Comparison of ENCODE assay signal across 15 cellular contexts in genomic region chr12:113940357-113940756, GRCh38.
"Had no signal": no experiment of that assay in that cellular context is flagged by ENCODE, and none has a peak within 500 bp of the region (broad histone marks: within the 10 kb centered on the region; RNA-seq: fewer than 3 reads in every experiment).

No MANE protein-coding gene starts in this region.

- DNase-seq: activated CD4-positive, alpha-beta T cell treated with anti-CD3 and anti-CD28 coated beads for 1 hour; activated CD4-positive, alpha-beta T cell treated with anti-CD3 and anti-CD28 coated beads, Interleukin-2, amount 50 U/mL, for 48 hours; activated CD8-positive, alpha-beta memory T cell treated with anti-CD3 and anti-CD28 coated beads, Interleukin-2, amount 10 ng/mL, durations not matched to agents 7 days and 5 days; activated gamma-delta T cell; activated T-cell treated with anti-CD3 and anti-CD28 coated beads, Interleukin-2, amount 50 U/mL, for 4 hours; brain microvascular endothelial cell; dermis blood vessel endothelial cell; mammary epithelial cell; pancreas; stimulated activated CD4-positive, alpha-beta T cell treated with anti-CD3 and anti-CD28 coated beads, Interleukin-15, amount 100 ng/mL, for 24 hours; stimulated activated CD4-positive, alpha-beta T cell treated with anti-CD3 and anti-CD28 coated beads, Interleukin-4, amount 100 ng/mL, for 4 hours; stimulated activated naive CD8-positive, alpha-beta T cell treated with anti-CD3 and anti-CD28 coated beads, Interleukin-15, amount 100 ng/mL, for 72 hours; T-helper 17 cell had no signal

- H3K27me3 Mint-ChIP-seq: activated CD8-positive, alpha-beta memory T cell treated with anti-CD3 and anti-CD28 coated beads, Interleukin-2, amount 10 ng/mL, durations not matched to agents 7 days and 5 days; activated naive CD8-positive, alpha-beta T cell; stimulated activated naive CD8-positive, alpha-beta T cell treated with anti-CD3 and anti-CD28 coated beads, Interleukin-15, amount 100 ng/mL, for 72 hours; T-helper 17 cell had no signal

- H3K27ac ChIP-seq: brain microvascular endothelial cell, pancreas, thoracic aorta had no signal

- H3K27me3 ChIP-seq: brain microvascular endothelial cell, pancreas had no signal

- H3K9me3 Mint-ChIP-seq: activated T-cell treated with anti-CD3 and anti-CD28 coated beads, Interleukin-2, amount 50 U/mL, for 4 hours; stimulated activated naive CD8-positive, alpha-beta T cell treated with anti-CD3 and anti-CD28 coated beads, Interleukin-15, amount 100 ng/mL, for 72 hours had no signal

- H3K9me3 ChIP-seq: pancreas, thoracic aorta had no signal

- H3K27ac Mint-ChIP-seq: activated CD8-positive, alpha-beta memory T cell treated with anti-CD3 and anti-CD28 coated beads, Interleukin-2, amount 10 ng/mL, durations not matched to agents 7 days and 5 days; activated naive CD8-positive, alpha-beta T cell; T-helper 17 cell had no signal

- H3K4me3 Mint-ChIP-seq: activated CD8-positive, alpha-beta memory T cell treated with anti-CD3 and anti-CD28 coated beads, Interleukin-2, amount 10 ng/mL, durations not matched to agents 7 days and 5 days; activated naive CD8-positive, alpha-beta T cell; activated T-cell treated with anti-CD3 and anti-CD28 coated beads, Interleukin-2, amount 50 U/mL, for 4 hours; stimulated activated naive CD8-positive, alpha-beta T cell treated with anti-CD3 and anti-CD28 coated beads, Interleukin-15, amount 100 ng/mL, for 72 hours; T-helper 17 cell had no signal

- H3K4me1 ChIP-seq: pancreas had no signal

- H3K4me1 Mint-ChIP-seq: activated CD8-positive, alpha-beta memory T cell treated with anti-CD3 and anti-CD28 coated beads, Interleukin-2, amount 10 ng/mL, durations not matched to agents 7 days and 5 days; stimulated activated naive CD8-positive, alpha-beta T cell treated with anti-CD3 and anti-CD28 coated beads, Interleukin-15, amount 100 ng/mL, for 72 hours had no signal

- H3K4me3 ChIP-seq: pancreas, thoracic aorta had no signal
